18 cellular contexts compared by ENCODE assay signal in genomic region chr2:236768393-236769140, GRCh38.
DNase-seq lines count a peak whose midpoint lies in the region; ATAC-seq and TF ChIP-seq lines count a peak whose summit lies in the region.
"Had no signal": no experiment of that assay in that cellular context is flagged by ENCODE, and none has a peak within 500 bp of the region (broad histone marks: within the 10 kb centered on the region; RNA-seq: fewer than 3 reads in every experiment).

No MANE protein-coding gene starts in this region.

- H3K4me3 Mint-ChIP-seq in chondrocyte (ENCODE audit: unreplicated experiment): no peak overlapping the region
- no peak overlapping the region for H3K4me3 Mint-ChIP-seq in activated T-helper 1 cell treated with anti-CD3 and anti-CD28 coated beads, Interleukin-12 subunit alpha, Interleukin-12 subunit beta, Interleukin-2, Interleukin-4 antibody, amounts not matched to agents 30 ng/mL and 10 ng/mL and 1 ng/mL, durations not matched to agents 14 hours and 24 hours and 36 hours
- H3K4me3 Mint-ChIP-seq: CD4-positive, CD25-positive, alpha-beta regulatory T cell; stimulated activated effector memory CD8-positive, alpha-beta T cell treated with anti-CD3 and anti-CD28 coated beads, Interleukin-12 subunit alpha, Interleukin-12 subunit beta, amount 100 ng/mL, for 72 hours had no signal

- H3K27me3 ChIP-seq in BJ (ENCODE audit: control insufficient read depth, insufficient read depth, low read length): peaks cover 2% of the 10 kb centered on the region; the same call in 1 of the 2 replicates
- H3K27me3 ChIP-seq: vagina had no signal

- H3K27me3 Mint-ChIP-seq in chondrocyte (ENCODE audit: low read depth): no peaks in the 10 kb centered on the region
- H3K27me3 Mint-ChIP-seq in activated T-helper 1 cell treated with anti-CD3 and anti-CD28 coated beads, Interleukin-12 subunit alpha, Interleukin-12 subunit beta, Interleukin-2, Interleukin-4 antibody, amounts not matched to agents 30 ng/mL and 10 ng/mL and 1 ng/mL, durations not matched to agents 14 hours and 24 hours and 36 hours (ENCODE audit: insufficient read depth): peaks cover 4% of the 10 kb centered on the region
- H3K27me3 Mint-ChIP-seq: CD4-positive, CD25-positive, alpha-beta regulatory T cell had no signal

- peaks cover 3% of the 10 kb centered on the region for H3K36me3 Mint-ChIP-seq in chondrocyte (ENCODE audit: low read depth)
- H3K36me3 Mint-ChIP-seq in activated T-helper 1 cell treated with anti-CD3 and anti-CD28 coated beads, Interleukin-12 subunit alpha, Interleukin-12 subunit beta, Interleukin-2, Interleukin-4 antibody, amounts not matched to agents 30 ng/mL and 10 ng/mL and 1 ng/mL, durations not matched to agents 14 hours and 24 hours and 36 hours (ENCODE audit: low read depth): no peaks in the 10 kb centered on the region
- H3K36me3 Mint-ChIP-seq: CD4-positive, CD25-positive, alpha-beta regulatory T cell; stimulated activated effector memory CD8-positive, alpha-beta T cell treated with anti-CD3 and anti-CD28 coated beads, Interleukin-12 subunit alpha, Interleukin-12 subunit beta, amount 100 ng/mL, for 72 hours had no signal

- CTCF ChIA-PET in BJ (lab: Yijun Ruan, JAX): interaction anchor here (1.1 to 1.5 kb wide), 3 partner anchors 12 to 259 kb away, joined by 3 to 4 read pairs (median 3); no protein-coding TSS in a partner anchor

- no peak for TF ChIP-seq CTCF in BJ (IDR thresholded peaks at IDR 0.05; ENCODE audit: insufficient read depth, low read depth, low read length)
- no peak for TF ChIP-seq CTCF in chondrocyte (IDR thresholded peaks at IDR 0.05)

- no peak for ATAC-seq in GM19023 (IDR thresholded peaks at IDR 0.05; ENCODE audit: unreplicated experiment)
- ATAC-seq: HCT116; stimulated activated effector memory CD8-positive, alpha-beta T cell treated with anti-CD3 and anti-CD28 coated beads, Interleukin-12 subunit alpha, Interleukin-12 subunit beta, amount 100 ng/mL, for 72 hours had no signal

- intact Hi-C loops in activated T-helper 1 cell treated with anti-CD3 and anti-CD28 coated beads, Interleukin-12 subunit alpha, Interleukin-12 subunit beta, Interleukin-2, Interleukin-4 antibody, amounts not matched to agents 30 ng/mL and 10 ng/mL and 1 ng/mL, durations not matched to agents 14 hours and 24 hours and 36 hours (cut with micrococcal nuclease): no loop called here

- H3K4me1 Mint-ChIP-seq in chondrocyte (ENCODE audit: low read depth): peaks cover 49% of the 10 kb centered on the region
- H3K4me1 Mint-ChIP-seq in activated T-helper 1 cell treated with anti-CD3 and anti-CD28 coated beads, Interleukin-12 subunit alpha, Interleukin-12 subunit beta, Interleukin-2, Interleukin-4 antibody, amounts not matched to agents 30 ng/mL and 10 ng/mL and 1 ng/mL, durations not matched to agents 14 hours and 24 hours and 36 hours (ENCODE audit: low read depth): no peaks in the 10 kb centered on the region
- H3K4me1 Mint-ChIP-seq: CD4-positive, CD25-positive, alpha-beta regulatory T cell; stimulated activated effector memory CD8-positive, alpha-beta T cell treated with anti-CD3 and anti-CD28 coated beads, Interleukin-12 subunit alpha, Interleukin-12 subunit beta, amount 100 ng/mL, for 72 hours had no signal

- peak overlapping the region; percentile 89 for H3K27ac Mint-ChIP-seq in chondrocyte (ENCODE audit: unreplicated experiment)
- H3K27ac Mint-ChIP-seq in activated T-helper 1 cell treated with anti-CD3 and anti-CD28 coated beads, Interleukin-12 subunit alpha, Interleukin-12 subunit beta, Interleukin-2, Interleukin-4 antibody, amounts not matched to agents 30 ng/mL and 10 ng/mL and 1 ng/mL, durations not matched to agents 14 hours and 24 hours and 36 hours: no peak overlapping the region
- H3K27ac Mint-ChIP-seq: CD4-positive, CD25-positive, alpha-beta regulatory T cell; stimulated activated effector memory CD8-positive, alpha-beta T cell treated with anti-CD3 and anti-CD28 coated beads, Interleukin-12 subunit alpha, Interleukin-12 subunit beta, amount 100 ng/mL, for 72 hours had no signal

- no peak overlapping the region for H3K4me3 ChIP-seq in BJ (ENCODE audit: low read depth, low read length)
- H3K4me3 ChIP-seq: vagina had no signal

- H3K9me3 Mint-ChIP-seq in chondrocyte (ENCODE audit: low read depth): peaks cover 11% of the 10 kb centered on the region
- no peaks in the 10 kb centered on the region for H3K9me3 Mint-ChIP-seq in activated T-helper 1 cell treated with anti-CD3 and anti-CD28 coated beads, Interleukin-12 subunit alpha, Interleukin-12 subunit beta, Interleukin-2, Interleukin-4 antibody, amounts not matched to agents 30 ng/mL and 10 ng/mL and 1 ng/mL, durations not matched to agents 14 hours and 24 hours and 36 hours
- H3K9me3 Mint-ChIP-seq: stimulated activated effector memory CD8-positive, alpha-beta T cell treated with anti-CD3 and anti-CD28 coated beads, Interleukin-12 subunit alpha, Interleukin-12 subunit beta, amount 100 ng/mL, for 72 hours had no signal

- POLR2A ChIA-PET in BJ (lab: Charles Lee): no interaction called here

- DNase-seq in BJ (ENCODE audit: low read depth) (peak; percentile 66), M059J (ENCODE audit: low read depth) (peak; percentile 83), chondrocyte (ENCODE audit: low spot score) (no peak), non-pigmented ciliary epithelial cell (ENCODE audit: low read depth) (peak; percentile 55), NCI-H2171 (lab: John Stamatoyannopoulos, UW) (no peak), MV-4-11 (lab: John Stamatoyannopoulos, UW) (no peak)
- DNase-seq in activated T-helper 1 cell treated with anti-CD3 and anti-CD28 coated beads, Interleukin-12 subunit alpha, Interleukin-12 subunit beta, Interleukin-2, Interleukin-4 antibody, amounts not matched to agents 30 ng/mL and 10 ng/mL and 1 ng/mL, durations not matched to agents 14 hours and 24 hours and 36 hours (ENCODE audit: low spot score): no peak
- DNase-seq: activated CD4-positive, alpha-beta T cell treated with anti-CD3 and anti-CD28 coated beads for 48 hours; activated T-cell treated with anti-CD3 and anti-CD28 coated beads, Interleukin-2, amount 50 U/mL, for 1 hour; amniotic stem cell; CD4-positive, CD25-positive, alpha-beta regulatory T cell; kidney; stimulated activated CD4-positive, alpha-beta T cell treated with anti-CD3 and anti-CD28 coated beads, Interleukin-2, amount 100 ng/mL, for 48 hours; T-helper 2 cell had no signal

- no peaks in the 10 kb centered on the region for H3K36me3 ChIP-seq in BJ (ENCODE audit: control insufficient read depth, insufficient read depth, low read length)
- H3K36me3 ChIP-seq: vagina had no signal

Comparison
In these comparisons a context has a peak if more than half of its experiments do, and no peak if none do; other contexts are left out.
1. DNase-seq: peak in BJ (single experiment), M059J (single experiment) and non-pigmented ciliary epithelial cell (single experiment); none in chondrocyte (single experiment), activated T-helper 1 cell treated with anti-CD3 and anti-CD28 coated beads, Interleukin-12 subunit alpha, Interleukin-12 subunit beta, Interleukin-2, Interleukin-4 antibody, amounts not matched to agents 30 ng/mL and 10 ng/mL and 1 ng/mL, durations not matched to agents 14 hours and 24 hours and 36 hours (single experiment), NCI-H2171 (single experiment) and MV-4-11 (single experiment).